In the genomic region with DNA sequence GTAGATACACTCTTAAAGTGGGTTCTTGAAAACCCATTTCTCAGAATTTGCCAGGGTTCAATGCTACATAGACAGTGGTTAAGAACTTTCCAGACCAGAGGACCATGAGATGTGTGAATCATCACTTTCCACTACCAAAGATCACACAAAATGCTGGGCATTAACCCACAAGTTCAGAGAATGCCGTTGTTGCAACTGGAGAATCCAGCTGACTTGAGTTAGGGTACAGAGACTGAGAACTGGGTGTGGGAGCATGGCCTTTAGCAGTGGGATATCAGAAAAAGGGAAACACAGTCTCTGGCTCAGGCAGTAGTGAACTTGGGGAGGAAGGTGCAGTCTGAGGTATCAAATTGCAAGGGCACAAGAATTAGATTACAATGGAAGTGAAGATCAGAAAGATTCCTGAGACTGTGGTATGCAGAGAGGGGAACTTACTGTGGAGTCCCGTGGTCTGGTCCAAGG, we compare ENCODE assay signal across 20 cellular contexts. TPM values are rescaled to one million over a fixed set of nuclear protein-coding genes. Genes with fewer than 3 reads are reported as not detected.
DNase-seq lines count a peak whose midpoint lies in the region; ATAC-seq and TF ChIP-seq lines count a peak whose summit lies in the region.
"Had no signal": no experiment of that assay in that cellular context is flagged by ENCODE, and none has a peak within 500 bp of the region (broad histone marks: within the 10 kb centered on the region; RNA-seq: fewer than 3 reads in every experiment).

No MANE protein-coding gene starts in this region.

- peaks cover 3% of the 10 kb centered on the region for H3F3A ChIP-seq in SK-N-SH (replicated peaks; ENCODE audit: insufficient read depth)

- TF ChIP-seq RAD21 in SK-N-SH (IDR thresholded peaks at IDR 0.05; ENCODE audit: low read length), result no peak

- no peaks in the 10 kb centered on the region for H3K9me3 ChIP-seq in SK-N-SH
- H3K9me3 ChIP-seq: A549 had no signal

- no peak overlapping the region for H2AFZ ChIP-seq in SK-N-SH (ENCODE audit: low read depth)

- ATAC-seq in SK-N-SH treated with all-trans-retinoic acid at 6 μM for 48 hours (peak; percentile 62), GM18907 (IDR thresholded peaks at IDR 0.05; ENCODE audit: unreplicated experiment) (no peak), GM18873 (IDR thresholded peaks at IDR 0.05; ENCODE audit: low FRiP score, unreplicated experiment) (no peak)
- ATAC-seq in activated T-helper 17 cell treated with anti-CD3 and anti-CD28 coated beads, Interleukin-2, amount 50 U/mL, for 72 hours (replicated peaks), result peak; percentile 84
- ATAC-seq in natural killer cell treated with Interleukin-12 subunit alpha and Interleukin-12 subunit beta and Interleukin-15 and Interleukin-18, amount 100 ng/mL, for 72 hours, result peak; percentile 85 to 90
- ATAC-seq: A549, PC-3, right cardiac atrium had no signal

- no peaks in the 10 kb centered on the region for H3K36me3 Mint-ChIP-seq in activated T-helper 17 cell treated with anti-CD3 and anti-CD28 coated beads, Interleukin-2, amount 50 U/mL, for 72 hours (ENCODE audit: low read depth)
- H3K36me3 Mint-ChIP-seq in natural killer cell treated with Interleukin-12 subunit alpha and Interleukin-12 subunit beta and Interleukin-15 and Interleukin-18, amount 100 ng/mL, for 72 hours, result peaks cover 32% of the 10 kb centered on the region
- H3K36me3 Mint-ChIP-seq: type B pancreatic cell had no signal

- H3K4me3 ChIP-seq in SK-N-SH (ENCODE audit: low read depth in 2 of 2, low read length in 1 of 2) (no peak overlapping the region), HL-60 (replicated peaks; ENCODE audit: insufficient read depth, low read length) (no peak overlapping the region)
- H3K4me3 ChIP-seq: A549 had no signal

- H3K27ac Mint-ChIP-seq in activated T-helper 17 cell treated with anti-CD3 and anti-CD28 coated beads, Interleukin-2, amount 50 U/mL, for 72 hours, result no peak overlapping the region
- peak overlapping the region; percentile 79 to 93 for H3K27ac Mint-ChIP-seq in natural killer cell treated with Interleukin-12 subunit alpha and Interleukin-12 subunit beta and Interleukin-15 and Interleukin-18, amount 100 ng/mL, for 72 hours
- H3K27ac Mint-ChIP-seq: nephron, type B pancreatic cell had no signal

- peak overlapping the region; percentile 42 for H3K4me3 Mint-ChIP-seq in activated T-helper 17 cell treated with anti-CD3 and anti-CD28 coated beads, Interleukin-2, amount 50 U/mL, for 72 hours
- peak overlapping the region; percentile 84 for H3K4me3 Mint-ChIP-seq in natural killer cell treated with Interleukin-12 subunit alpha and Interleukin-12 subunit beta and Interleukin-15 and Interleukin-18, amount 100 ng/mL, for 72 hours
- H3K4me3 Mint-ChIP-seq: nephron, type B pancreatic cell had no signal

- DNase-seq in SK-N-SH (no peak), HL-60 (ENCODE audit: low read depth in 1 of 2, low spot score in 1 of 2) (peak in 1 of 2 experiments; percentile 29), Ammon's horn (ENCODE audit: low spot score) (no peak)
- peak; percentile 62 for DNase-seq in natural killer cell treated with Interleukin-12 subunit alpha and Interleukin-12 subunit beta and Interleukin-15 and Interleukin-18, amount 100 ng/mL, for 72 hours (ENCODE audit: low spot score)
- DNase-seq: activated CD4-positive, alpha-beta T cell treated with anti-CD3 and anti-CD28 coated beads, Interleukin-2, amount 50 U/mL, for 4 hours; brain microvascular endothelial cell; effector CD4-positive, alpha-beta T cell; hypothalamus; NCI-H1436; NCI-H510A treated with DMSO at 0.1 percent for 48 hours; PC-3; right cardiac atrium; SW 1271 had no signal

- no peaks in the 10 kb centered on the region for H3K9me3 Mint-ChIP-seq in activated T-helper 17 cell treated with anti-CD3 and anti-CD28 coated beads, Interleukin-2, amount 50 U/mL, for 72 hours
- H3K9me3 Mint-ChIP-seq in natural killer cell treated with Interleukin-12 subunit alpha and Interleukin-12 subunit beta and Interleukin-15 and Interleukin-18, amount 100 ng/mL, for 72 hours, result peaks cover 11% of the 10 kb centered on the region
- H3K9me3 Mint-ChIP-seq: type B pancreatic cell had no signal

- H3K4me1 ChIP-seq in SK-N-SH (ENCODE audit: control insufficient read depth in 1 of 2, insufficient read depth in 2 of 2, low read depth in 1 of 2, low read length in 1 of 2), result no peaks in the 10 kb centered on the region

- no peak overlapping the region for H3K4me2 ChIP-seq in SK-N-SH
- H3K4me2 ChIP-seq: A549 had no signal

- no peaks in the 10 kb centered on the region for H3K79me2 ChIP-seq in SK-N-SH (ENCODE audit: insufficient read depth)

- H3K9ac ChIP-seq in SK-N-SH, result no peak overlapping the region

- H4K20me1 ChIP-seq in SK-N-SH (ENCODE audit: insufficient read depth), result no peaks in the 10 kb centered on the region

- POLR2A ChIA-PET in SK-N-SH (lab: Yijun Ruan, JAX), result no interaction called here

- WGBS in SK-N-SH (ENCODE audit: low lambda C conversion rate), result 24% methylated on average over 2 of the region's 2 CpGs

- no peaks in the 10 kb centered on the region for H3K9me2 ChIP-seq in SK-N-SH

- CTCF ChIA-PET in SK-N-SH (lab: Yijun Ruan, JAX), result no interaction called here

- H3K27me3 ChIP-seq in SK-N-SH (ENCODE audit: insufficient read depth) (no peaks in the 10 kb centered on the region), HL-60 (ENCODE audit: insufficient read depth, poor library complexity, severe bottlenecking) (no peaks in the 10 kb centered on the region)
- H3K27me3 ChIP-seq: brain microvascular endothelial cell had no signal

- H3K27ac ChIP-seq in SK-N-SH (ENCODE audit: low read depth in 2 of 2, low read length in 1 of 2) (no peak overlapping the region), HL-60 (replicated peaks) (peak overlapping the region; percentile 59; the same call in 1 of the 2 replicates)
- H3K27ac ChIP-seq: brain microvascular endothelial cell had no signal

- no peak for TF ChIP-seq CTCF in SK-N-SH (IDR thresholded peaks at IDR 0.05)
- no peak for TF ChIP-seq CTCF in HL-60 (IDR thresholded peaks at IDR 0.05; ENCODE audit: insufficient read depth, low read length)

- no peaks in the 10 kb centered on the region for H3K36me3 ChIP-seq in SK-N-SH (replicated peaks in 1 of 2; ENCODE audit: control insufficient read depth in 1 of 2, insufficient read depth in 2 of 2, low read length in 1 of 2)
- H3K36me3 ChIP-seq: brain microvascular endothelial cell had no signal

- no peak for TF ChIP-seq EP300 in SK-N-SH (IDR thresholded peaks at IDR 0.05; ENCODE audit: borderline replicate concordance in 1 of 2, low read depth in 1 of 2, low read length in 1 of 2)

- H3K27me3 Mint-ChIP-seq in activated T-helper 17 cell treated with anti-CD3 and anti-CD28 coated beads, Interleukin-2, amount 50 U/mL, for 72 hours, result no peaks in the 10 kb centered on the region
- H3K27me3 Mint-ChIP-seq in natural killer cell treated with Interleukin-12 subunit alpha and Interleukin-12 subunit beta and Interleukin-15 and Interleukin-18, amount 100 ng/mL, for 72 hours, result no peaks in the 10 kb centered on the region
- H3K27me3 Mint-ChIP-seq: type B pancreatic cell had no signal

- H3K4me1 Mint-ChIP-seq in activated T-helper 17 cell treated with anti-CD3 and anti-CD28 coated beads, Interleukin-2, amount 50 U/mL, for 72 hours, result peaks cover 18% of the 10 kb centered on the region
- peaks cover 48 to 56% of the 10 kb centered on the region in 2 donors for H3K4me1 Mint-ChIP-seq in natural killer cell treated with Interleukin-12 subunit alpha and Interleukin-12 subunit beta and Interleukin-15 and Interleukin-18, amount 100 ng/mL, for 72 hours (ENCODE audit: low read depth in 2 of 2)
- H3K4me1 Mint-ChIP-seq: nephron had no signal

TF ChIP-seq in SK-N-SH treated with all-trans-retinoic acid at 6 μM for 48 hours, 23 proteins besides CTCF, POLR2A, EP300 and RAD21 (continues in another document):
- no peak for TF ChIP-seq ZFP3 (CRISPR knock-in tag; IDR thresholded peaks at IDR 0.05)
- TF ChIP-seq TOX (CRISPR knock-in tag; IDR thresholded peaks at IDR 0.05; ENCODE audit: borderline replicate concordance), result no peak
- no peak for TF ChIP-seq OSR1 (CRISPR knock-in tag; IDR thresholded peaks at IDR 0.05)
- no peak for TF ChIP-seq ZFP30 (CRISPR knock-in tag; IDR thresholded peaks at IDR 0.05)
- TF ChIP-seq ZC3H10 (CRISPR knock-in tag; IDR thresholded peaks at IDR 0.05), result no peak

TF ChIP-seq in SK-N-SH, 30 proteins besides CTCF, POLR2A, EP300 and RAD21 (continues in another document):
- TF ChIP-seq, protein P1, sequence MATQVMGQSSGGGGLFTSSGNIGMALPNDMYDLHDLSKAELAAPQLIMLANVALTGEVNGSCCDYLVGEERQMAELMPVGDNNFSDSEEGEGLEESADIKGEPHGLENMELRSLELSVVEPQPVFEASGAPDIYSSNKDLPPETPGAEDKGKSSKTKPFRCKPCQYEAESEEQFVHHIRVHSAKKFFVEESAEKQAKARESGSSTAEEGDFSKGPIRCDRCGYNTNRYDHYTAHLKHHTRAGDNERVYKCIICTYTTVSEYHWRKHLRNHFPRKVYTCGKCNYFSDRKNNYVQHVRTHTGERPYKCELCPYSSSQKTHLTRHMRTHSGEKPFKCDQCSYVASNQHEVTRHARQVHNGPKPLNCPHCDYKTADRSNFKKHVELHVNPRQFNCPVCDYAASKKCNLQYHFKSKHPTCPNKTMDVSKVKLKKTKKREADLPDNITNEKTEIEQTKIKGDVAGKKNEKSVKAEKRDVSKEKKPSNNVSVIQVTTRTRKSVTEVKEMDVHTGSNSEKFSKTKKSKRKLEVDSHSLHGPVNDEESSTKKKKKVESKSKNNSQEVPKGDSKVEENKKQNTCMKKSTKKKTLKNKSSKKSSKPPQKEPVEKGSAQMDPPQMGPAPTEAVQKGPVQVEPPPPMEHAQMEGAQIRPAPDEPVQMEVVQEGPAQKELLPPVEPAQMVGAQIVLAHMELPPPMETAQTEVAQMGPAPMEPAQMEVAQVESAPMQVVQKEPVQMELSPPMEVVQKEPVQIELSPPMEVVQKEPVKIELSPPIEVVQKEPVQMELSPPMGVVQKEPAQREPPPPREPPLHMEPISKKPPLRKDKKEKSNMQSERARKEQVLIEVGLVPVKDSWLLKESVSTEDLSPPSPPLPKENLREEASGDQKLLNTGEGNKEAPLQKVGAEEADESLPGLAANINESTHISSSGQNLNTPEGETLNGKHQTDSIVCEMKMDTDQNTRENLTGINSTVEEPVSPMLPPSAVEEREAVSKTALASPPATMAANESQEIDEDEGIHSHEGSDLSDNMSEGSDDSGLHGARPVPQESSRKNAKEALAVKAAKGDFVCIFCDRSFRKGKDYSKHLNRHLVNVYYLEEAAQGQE (IDR thresholded peaks at IDR 0.05; ENCODE audit: low read depth, low read length), result no peak

RNA-seq across cellular contexts. Expression of a gene that starts 51.5 kb away (rescaled TPM):
- polyA plus RNA-seq in SK-N-SH (2012; rRNA removed), result 4.1 and 5.4 TPM in 2 replicates
- polyA plus RNA-seq in SK-N-SH (2012; cell fraction: cytosol; rRNA removed), result 2.6 and 2.9 TPM in 2 replicates
- 15.1 and 20.4 TPM in 2 replicates for polyA plus RNA-seq in SK-N-SH (2012; cell fraction: nucleus; rRNA removed)
- total RNA-seq in activated T-helper 17 cell treated with anti-CD3 and anti-CD28 coated beads, Interleukin-2, amount 50 U/mL, for 72 hours, result 10 to 100 TPM; 16.8 to 31.5 TPM
- 10 to 100 TPM in 1 of 2 donors, 1 to 10 TPM in 1; 9.3 to 12.1 TPM for total RNA-seq in natural killer cell treated with Interleukin-12 subunit alpha and Interleukin-12 subunit beta and Interleukin-15 and Interleukin-18, amount 100 ng/mL, for 72 hours

Comparison
In these comparisons a context has a peak if more than half of its experiments do, and no peak if none do; other contexts are left out.
1. ATAC-seq: peak in SK-N-SH treated with all-trans-retinoic acid at 6 μM for 48 hours (single experiment), activated T-helper 17 cell treated with anti-CD3 and anti-CD28 coated beads, Interleukin-2, amount 50 U/mL, for 72 hours (single experiment) and natural killer cell treated with Interleukin-12 subunit alpha and Interleukin-12 subunit beta and Interleukin-15 and Interleukin-18, amount 100 ng/mL, for 72 hours (2 of 2); none in GM18907 (single experiment) and GM18873 (single experiment).